Comparison of ENCODE assay signal across 8 cellular contexts in genomic region chr1:52726265-52727113, GRCh38. TPM values are rescaled to one million over a fixed set of nuclear protein-coding genes. Genes with fewer than 3 reads are reported as not detected.
A peak's percentile ranks its signal among the peaks of the same experiment; 100 is the strongest.
DNase-seq lines count a peak whose midpoint lies in the region; ATAC-seq and TF ChIP-seq lines count a peak whose summit lies in the region.

TSS of gene ZYG11B (plus strand) at chr1:52726453. CDS start at chr1:52726654, 201 bp downstream.

- H3K27ac Mint-ChIP-seq in activated CD4-positive, alpha-beta T cell treated with anti-CD3 and anti-CD28 coated beads, Interleukin-2, amount 10 ng/mL, durations not matched to agents 24 days and 14 days, result peak within 1 kb of the TSS; percentile 80

- POLR2A ChIA-PET in BJ (lab: Charles Lee), result no interaction called here

- no peaks in the 10 kb centered on the region for H3K36me3 ChIP-seq in BJ (ENCODE audit: control insufficient read depth, insufficient read depth, low read length)

- CTCF ChIA-PET in BJ (lab: Yijun Ruan, JAX), result interaction anchor here (1.0 kb wide), 1 partner anchor 12 kb away, joined by 4 read pairs; no protein-coding TSS in a partner anchor

- H3K9me3 Mint-ChIP-seq in activated CD4-positive, alpha-beta T cell treated with anti-CD3 and anti-CD28 coated beads, Interleukin-2, amount 10 ng/mL, durations not matched to agents 24 days and 14 days, result peaks cover 4% of the 10 kb centered on the region

- H3K36me3 Mint-ChIP-seq in activated CD4-positive, alpha-beta T cell treated with anti-CD3 and anti-CD28 coated beads, Interleukin-2, amount 10 ng/mL, durations not matched to agents 24 days and 14 days (ENCODE audit: low read depth), result no peaks in the 10 kb centered on the region

- H3K4me3 Mint-ChIP-seq in activated CD4-positive, alpha-beta T cell treated with anti-CD3 and anti-CD28 coated beads, Interleukin-2, amount 10 ng/mL, durations not matched to agents 24 days and 14 days, result peak within 1 kb of the TSS; percentile 91

- H3K27me3 Mint-ChIP-seq in activated CD4-positive, alpha-beta T cell treated with anti-CD3 and anti-CD28 coated beads, Interleukin-2, amount 10 ng/mL, durations not matched to agents 24 days and 14 days, result peaks cover 2% of the 10 kb centered on the region

- ATAC-seq in GM19328 (IDR thresholded peaks at IDR 0.05; ENCODE audit: unreplicated experiment) (peak; percentile 95), HG03469 (IDR thresholded peaks at IDR 0.05; ENCODE audit: unreplicated experiment) (peak; percentile 79)

- peak within 1 kb of the TSS; percentile 92 for H3K4me3 ChIP-seq in BJ (ENCODE audit: low read depth, low read length)
- peak within 1 kb of the TSS; percentile 92 for H3K4me3 ChIP-seq in coronary artery

- peak within 1 kb of the TSS; percentile 74 to 91 for H3K27ac ChIP-seq in coronary artery

- no peaks in the 10 kb centered on the region for H3K27me3 ChIP-seq in BJ (ENCODE audit: control insufficient read depth, insufficient read depth, low read length)

- intact Hi-C loops in activated CD4-positive, alpha-beta T cell treated with anti-CD3 and anti-CD28 coated beads, Interleukin-2, amount 10 ng/mL, durations not matched to agents 24 days and 14 days (cut with micrococcal nuclease), result loop anchor here (1.0 to 10.0 kb wide), 4 partner anchors 23 to 1208 kb away; partner anchors contain the start of genes BTF3L4, ECHDC2, EPS15 and TXNDC12

- H3K4me1 Mint-ChIP-seq in activated CD4-positive, alpha-beta T cell treated with anti-CD3 and anti-CD28 coated beads, Interleukin-2, amount 10 ng/mL, durations not matched to agents 24 days and 14 days, result peaks cover 30% of the 10 kb centered on the region

- DNase-seq in BJ (ENCODE audit: low read depth), result peak; percentile 10
- peak; percentile 78 for DNase-seq in NCI-H526 treated with DMSO at 0.1 percent for 48 hours (lab: John Stamatoyannopoulos, UW)
- DNase-seq in activated CD4-positive, alpha-beta T cell treated with anti-CD3 and anti-CD28 coated beads, Interleukin-2, amount 10 ng/mL, durations not matched to agents 24 days and 14 days, result peak; percentile 97
- DNase-seq in coronary artery (ENCODE audit: low spot score), result peak; percentile 93
- DNase-seq in left kidney (ENCODE audit: low read depth, low spot score), result peak; percentile 96
- peak; percentile 92 to 93 for DNase-seq in stimulated activated CD4-positive, alpha-beta T cell treated with anti-CD3 and anti-CD28 coated beads, Interleukin-2, amount 100 ng/mL, for 24 hours

- TF ChIP-seq CTCF in BJ (IDR thresholded peaks at IDR 0.05; ENCODE audit: insufficient read depth, low read depth, low read length) (no peak), coronary artery (IDR thresholded peaks at IDR 0.05) (no peak)

RNA-seq across cellular contexts. Expression of gene ZYG11B, which starts in this region (rescaled TPM):
- 19.0 and 26.8 TPM in 2 replicates for polyA plus RNA-seq in BJ (2011; rRNA removed)
- polyA minus RNA-seq in BJ (2011; rRNA and poly(A)+ RNA removed), result 29.5 and 36.3 TPM in 2 replicates
- total RNA-seq in activated CD4-positive, alpha-beta T cell treated with anti-CD3 and anti-CD28 coated beads, Interleukin-2, amount 10 ng/mL, durations not matched to agents 24 days and 14 days, result 9.3 and 10.2 TPM in 2 replicates

Comparison
In these comparisons a context has a peak if more than half of its experiments do, and no peak if none do; other contexts are left out.
1. Peak in every context shown above with its lines: DNase-seq, ATAC-seq, H3K4me3 ChIP-seq and H3K27ac ChIP-seq.
2. DNase-seq: peak in every context shown above with its lines; median percentile 97 in activated CD4-positive, alpha-beta T cell treated with anti-CD3 and anti-CD28 coated beads, Interleukin-2, amount 10 ng/mL, durations not matched to agents 24 days and 14 days; 96 in left kidney; 93 in coronary artery; 92 in stimulated activated CD4-positive, alpha-beta T cell treated with anti-CD3 and anti-CD28 coated beads, Interleukin-2, amount 100 ng/mL, for 24 hours; 78 in NCI-H526 treated with DMSO at 0.1 percent for 48 hours; 10 in BJ.